In the genomic region with DNA sequence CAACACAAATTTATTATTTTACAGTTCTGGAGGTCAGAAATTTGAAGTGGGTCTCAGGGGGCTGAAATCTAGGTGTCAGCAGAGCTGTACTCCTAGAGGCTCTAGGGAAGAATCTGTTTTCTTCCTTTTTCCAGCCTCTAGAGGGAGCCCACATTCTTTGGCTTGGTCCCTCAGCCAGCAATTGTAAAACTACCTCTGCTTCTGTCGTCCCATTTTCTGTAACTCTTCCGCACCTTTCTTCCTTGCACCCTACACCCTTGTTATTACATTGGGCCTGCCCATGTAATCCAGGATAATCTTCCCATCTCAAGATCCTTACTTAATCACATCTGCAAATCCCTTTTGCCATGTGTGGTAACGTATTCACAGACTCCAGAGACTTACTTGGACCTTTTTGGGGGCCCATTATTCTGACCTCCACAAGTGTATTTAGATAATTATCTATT, we compare ENCODE assay signal across 8 cellular contexts. TPM values are rescaled to one million over a fixed set of nuclear protein-coding genes. Genes with fewer than 3 reads are reported as not detected.
A peak's percentile ranks its signal among the peaks of the same experiment; 100 is the strongest.
DNase-seq lines count a peak whose midpoint lies in the region; ATAC-seq and TF ChIP-seq lines count a peak whose summit lies in the region.

No MANE protein-coding gene starts in this region.

- no peak overlapping the region for H3K18ac ChIP-seq in neuronal stem cell (ENCODE audit: low read length)

- H3K4me3 Mint-ChIP-seq in activated CD8-positive, alpha-beta T cell treated with anti-CD3 and anti-CD28 coated beads for 36 hours: no peak overlapping the region

- H3K4me1 ChIP-seq in neuronal stem cell (ENCODE audit: control insufficient read depth in 2 of 2, insufficient read depth in 1 of 2, low read depth in 1 of 2, low read length in 2 of 2): peaks cover 3 to 11% of the 10 kb centered on the region in 2 donors

- peaks cover 2% of the 10 kb centered on the region for H3K4me1 Mint-ChIP-seq in activated CD8-positive, alpha-beta T cell treated with anti-CD3 and anti-CD28 coated beads for 36 hours (ENCODE audit: low read depth)

- H4K91ac ChIP-seq in neuronal stem cell (ENCODE audit: low read depth, low read length, poor library complexity): no peak overlapping the region

- DNase-seq in COLO668 (lab: John Stamatoyannopoulos, UW; ENCODE audit: unreplicated experiment) (peak; percentile 31), HL-60 (ENCODE audit: low read depth in 1 of 2, low spot score in 1 of 2) (peak in 1 of 2 experiments; percentile 63), NCI-H82 treated with DMSO at 0.1 percent for 48 hours (lab: John Stamatoyannopoulos, UW; ENCODE audit: unreplicated experiment) (peak; percentile 99), fibroblast of villous mesenchyme (ENCODE audit: low read depth) (peak; percentile 66), neuronal stem cell (ENCODE audit: low spot score) (peak; percentile 32)
- DNase-seq in activated CD8-positive, alpha-beta T cell treated with anti-CD3 and anti-CD28 coated beads for 36 hours: peak; percentile 48

- no peak overlapping the region for H2BK15ac ChIP-seq in neuronal stem cell (ENCODE audit: low read length)

- H2AFZ ChIP-seq in neuronal stem cell (ENCODE audit: low read length): no peak overlapping the region

- CTCF ChIA-PET in activated CD8-positive, alpha-beta T cell treated with anti-CD3 and anti-CD28 coated beads for 36 hours (lab: Charles Lee): interaction anchor here (0.6 to 13.1 kb wide), 31 partner anchors 9 to 299 kb away, joined by 3 to 287 read pairs (median 4); partner anchors contain the start of gene S100A10

- H3K36me3 ChIP-seq in neuronal stem cell (replicated peaks in 1 of 2; ENCODE audit: control insufficient read depth in 2 of 2, insufficient read depth in 2 of 2, low read length in 2 of 2): no peaks in the 10 kb centered on the region

- no peak overlapping the region for H2BK120ac ChIP-seq in neuronal stem cell (ENCODE audit: low read depth, low read length)

- no peak overlapping the region for H3K27ac ChIP-seq in HL-60 (replicated peaks)
- H3K27ac ChIP-seq in neuronal stem cell (replicated peaks; ENCODE audit: low read length): no peak overlapping the region

- H3K4me2 ChIP-seq in neuronal stem cell (ENCODE audit: insufficient read depth, low read length, poor library complexity, severe bottlenecking): no peak overlapping the region

- H4K8ac ChIP-seq in neuronal stem cell (ENCODE audit: low read depth, low read length): no peak overlapping the region

- ATAC-seq in activated CD8-positive, alpha-beta T cell treated with anti-CD3 and anti-CD28 coated beads for 36 hours: peak; percentile 87
- ATAC-seq in GM18498 (IDR thresholded peaks at IDR 0.05; ENCODE audit: unreplicated experiment): no peak
- no peak for ATAC-seq in HG03521 (IDR thresholded peaks at IDR 0.05; ENCODE audit: unreplicated experiment)

- no peak overlapping the region for H2BK5ac ChIP-seq in neuronal stem cell (ENCODE audit: low read length)

- POLR2A ChIA-PET in activated CD8-positive, alpha-beta T cell treated with anti-CD3 and anti-CD28 coated beads for 36 hours (lab: Charles Lee): interaction anchor here (0.7 to 0.9 kb wide), 3 partner anchors 27 to 68 kb away, joined by 3 read pairs; no protein-coding TSS in a partner anchor

- H3K27me3 Mint-ChIP-seq in activated CD8-positive, alpha-beta T cell treated with anti-CD3 and anti-CD28 coated beads for 36 hours: peaks cover 1% of the 10 kb centered on the region

- H2BK12ac ChIP-seq in neuronal stem cell (ENCODE audit: low read length): no peak overlapping the region

- H3K9me3 ChIP-seq in neuronal stem cell (replicated peaks in 1 of 2; ENCODE audit: control insufficient read depth in 2 of 2, insufficient read depth in 1 of 2, low read depth in 1 of 2, low read length in 2 of 2): no peaks in the 10 kb centered on the region

- no peak overlapping the region for H3K4me3 ChIP-seq in HL-60 (replicated peaks; ENCODE audit: insufficient read depth, low read length)
- H3K4me3 ChIP-seq in fibroblast of villous mesenchyme (ENCODE audit: low read depth, low read length): no peak overlapping the region
- H3K4me3 ChIP-seq in neuronal stem cell (ENCODE audit: low read length in 2 of 2): no peak overlapping the region

- intact Hi-C loops in activated CD8-positive, alpha-beta T cell treated with anti-CD3 and anti-CD28 coated beads for 36 hours (cut with micrococcal nuclease): loop anchor here (5.0 kb wide), 1 partner anchor 63 kb away; no protein-coding TSS in a partner anchor

- no peak overlapping the region for H3K9ac ChIP-seq in neuronal stem cell (ENCODE audit: low read depth, low read length, poor library complexity)

- H3K36me3 Mint-ChIP-seq in activated CD8-positive, alpha-beta T cell treated with anti-CD3 and anti-CD28 coated beads for 36 hours (ENCODE audit: low read depth): no peaks in the 10 kb centered on the region

- H3K23ac ChIP-seq in neuronal stem cell (ENCODE audit: low read depth, low read length, poor library complexity): no peak overlapping the region

- no peaks in the 10 kb centered on the region for H3K27me3 ChIP-seq in HL-60 (ENCODE audit: insufficient read depth, poor library complexity, severe bottlenecking)
- peaks cover 0 to 14% (median 4%) of the 10 kb centered on the region in 3 experiments for H3K27me3 ChIP-seq in neuronal stem cell (ENCODE audit: control insufficient read depth in 3 of 3, insufficient read depth in 3 of 3, low read depth in 1 of 3, low read length in 3 of 3)

- TF ChIP-seq CTCF in HL-60 (IDR thresholded peaks at IDR 0.05; ENCODE audit: insufficient read depth, low read length) (peak; percentile 50), fibroblast of villous mesenchyme (IDR thresholded peaks at IDR 0.05; ENCODE audit: insufficient read depth, low read depth, low read length) (peak; percentile 91)
- peak; percentile 90 for TF ChIP-seq CTCF in activated CD8-positive, alpha-beta T cell treated with anti-CD3 and anti-CD28 coated beads for 36 hours (IDR thresholded peaks at IDR 0.05)

- no CpG with 5 or more reads among the region's 3 CpGs for WGBS in neuronal stem cell (ENCODE audit: extremely low coverage in 2 of 2, insufficient read length in 2 of 2, insufficient replicate concordance in 1 of 2), 2 donors

- H3K14ac ChIP-seq in neuronal stem cell (ENCODE audit: low read length): no peak overlapping the region

- no peaks in the 10 kb centered on the region for H3K9me3 Mint-ChIP-seq in activated CD8-positive, alpha-beta T cell treated with anti-CD3 and anti-CD28 coated beads for 36 hours

- no peaks in the 10 kb centered on the region for H3K79me1 ChIP-seq in neuronal stem cell (ENCODE audit: low read depth, low read length)

- H3K4ac ChIP-seq in neuronal stem cell (ENCODE audit: low read length): no peak overlapping the region

- H3K27ac Mint-ChIP-seq in activated CD8-positive, alpha-beta T cell treated with anti-CD3 and anti-CD28 coated beads for 36 hours: no peak overlapping the region

- no peak overlapping the region for H2AK5ac ChIP-seq in neuronal stem cell (ENCODE audit: low read depth, low read length)

RNA-seq across cellular contexts. Expression of gene THEM4, which starts 24.8 kb away (rescaled TPM):
- 10 to 100 TPM; 19.9 to 22.0 TPM for total RNA-seq in activated CD8-positive, alpha-beta T cell treated with anti-CD3 and anti-CD28 coated beads for 36 hours
- total RNA-seq in fibroblast of villous mesenchyme: 9.1 and 9.7 TPM in 2 replicates
- polyA plus RNA-seq in neuronal stem cell (2013, experiment 1 of 2): 9.2 TPM
- 9.8 TPM for polyA plus RNA-seq in neuronal stem cell (2013, experiment 2 of 2)

RNA-seq across cellular contexts. Expression of gene S100A10, which starts 59.6 kb away (rescaled TPM):
- 100 to 1,000 TPM; 208 to 220 TPM for total RNA-seq in activated CD8-positive, alpha-beta T cell treated with anti-CD3 and anti-CD28 coated beads for 36 hours
- 70.0 and 70.2 TPM in 2 replicates for total RNA-seq in fibroblast of villous mesenchyme
- 3.4 TPM for polyA plus RNA-seq in neuronal stem cell (2013, experiment 1 of 2)
- 3.2 TPM for polyA plus RNA-seq in neuronal stem cell (2013, experiment 2 of 2)
